Comparison of ENCODE assay signal across 9 cellular contexts in the genomic region with DNA sequence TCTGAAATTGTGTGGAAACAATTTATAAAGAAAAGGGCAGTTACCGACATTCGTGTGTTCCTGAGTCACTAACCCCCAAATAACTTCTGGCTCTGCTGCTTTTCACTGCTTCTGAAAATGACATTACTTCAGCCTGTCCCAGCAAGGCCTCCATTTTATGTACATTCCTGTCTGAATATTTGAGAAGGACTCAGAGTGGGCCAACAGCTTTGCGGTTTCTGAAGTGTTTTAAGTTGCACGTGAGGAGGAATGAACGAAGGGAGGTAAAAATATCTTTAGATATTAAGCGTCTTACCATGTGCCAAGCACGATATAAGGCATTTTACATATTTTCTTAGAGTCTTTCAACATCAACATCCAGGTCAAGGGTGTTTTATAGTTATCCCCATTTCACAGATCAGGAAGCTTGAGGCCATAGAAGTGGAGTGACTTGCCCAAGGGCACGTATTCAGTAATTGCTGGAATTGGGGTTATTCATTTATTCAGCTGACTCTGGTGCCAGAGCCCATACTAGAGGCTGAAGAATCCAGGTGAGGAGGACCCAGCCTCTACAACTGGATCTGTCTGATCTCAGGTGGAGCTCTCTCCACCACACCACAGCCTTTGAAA. TPM values are rescaled to one million over a fixed set of nuclear protein-coding genes. Genes with fewer than 3 reads are reported as not detected.
A peak's percentile ranks its signal among the peaks of the same experiment; 100 is the strongest.
DNase-seq lines count a peak whose midpoint lies in the region; ATAC-seq and TF ChIP-seq lines count a peak whose summit lies in the region.
"Had no signal": no experiment of that assay in that cellular context is flagged by ENCODE, and none has a peak within 500 bp of the region (broad histone marks: within the 10 kb centered on the region; RNA-seq: fewer than 3 reads in every experiment).

No MANE protein-coding gene starts in this region.

- H3K4me1 Mint-ChIP-seq in CD4-positive, alpha-beta T cell (ENCODE audit: low read depth), result peaks cover 41% of the 10 kb centered on the region
- H3K4me1 Mint-ChIP-seq in GM23338, result peaks cover 7% of the 10 kb centered on the region; the same call in 1 of the 3 replicates
- peaks cover 22% of the 10 kb centered on the region for H3K4me1 Mint-ChIP-seq in activated naive CD8-positive, alpha-beta T cell (ENCODE audit: low read depth)
- H3K4me1 Mint-ChIP-seq in naive thymus-derived CD8-positive, alpha-beta T cell, result peaks cover 21 to 46% (median 37%) of the 10 kb centered on the region in 4 donors

- H3K36me3 ChIP-seq in GM23338 (ENCODE audit: insufficient read depth), result no peaks in the 10 kb centered on the region

- peaks cover 5% of the 10 kb centered on the region; the same call in 1 of the 2 replicates for H3K4me1 ChIP-seq in GM23338 (ENCODE audit: insufficient read depth)

- H3K9me3 Mint-ChIP-seq in CD4-positive, alpha-beta T cell, result no peaks in the 10 kb centered on the region
- peaks cover 10% of the 10 kb centered on the region for H3K9me3 Mint-ChIP-seq in GM23338
- H3K9me3 Mint-ChIP-seq in activated naive CD8-positive, alpha-beta T cell (ENCODE audit: low read depth), result no peaks in the 10 kb centered on the region
- peaks cover 0 to 10% (median 0%) of the 10 kb centered on the region in 9 donors for H3K9me3 Mint-ChIP-seq in naive thymus-derived CD8-positive, alpha-beta T cell

- H3F3A ChIP-seq in GM23338 (replicated peaks; ENCODE audit: low read depth), result peaks cover 7% of the 10 kb centered on the region; the same call in 1 of the 2 replicates

- H3K27me3 ChIP-seq in CD4-positive, alpha-beta T cell (ENCODE audit: control insufficient read depth, insufficient read depth, low read length), result no peaks in the 10 kb centered on the region
- peaks cover 3% of the 10 kb centered on the region; the same call in 1 of the 2 replicates for H3K27me3 ChIP-seq in GM23338 (ENCODE audit: insufficient read depth)

- TF ChIP-seq CTCF in CD4-positive, alpha-beta T cell (IDR thresholded peaks at IDR 0.05), result no peak
- TF ChIP-seq CTCF in GM23338 (conservative IDR thresholded peaks at IDR 0.05; ENCODE audit: low read depth in 2 of 2), result no peak

- peak overlapping the region; percentile 100 for H3K4me3 ChIP-seq in GM23338

- peaks cover 18% of the 10 kb centered on the region for H3K27me3 Mint-ChIP-seq in CD4-positive, alpha-beta T cell
- peaks cover 29% of the 10 kb centered on the region for H3K27me3 Mint-ChIP-seq in GM23338 (ENCODE audit: insufficient read depth, low read depth, poor library complexity)
- H3K27me3 Mint-ChIP-seq in activated naive CD8-positive, alpha-beta T cell, result no peaks in the 10 kb centered on the region
- H3K27me3 Mint-ChIP-seq in naive thymus-derived CD8-positive, alpha-beta T cell, result peaks cover 0 to 10% (median 0%) of the 10 kb centered on the region in 5 donors

- no peaks in the 10 kb centered on the region for H4K20me1 ChIP-seq in GM23338 (replicated peaks; ENCODE audit: insufficient read depth)

- intact Hi-C loops in CD4-positive, alpha-beta T cell (cut with DNase I, micrococcal nuclease), result loop anchor here in 1 of 2 experiments (1.0 to 10.0 kb wide), 5 partner anchors 26 to 1840 kb away; a partner anchor contains a TSS

- H2AFZ ChIP-seq in GM23338, result peak overlapping the region; percentile 99; the same call in 1 of the 2 replicates

- ATAC-seq in CD4-positive, alpha-beta T cell (ENCODE audit: poor library complexity), result no peak
- ATAC-seq in GM23338, result no peak
- ATAC-seq in naive thymus-derived CD8-positive, alpha-beta T cell, result no peak
- ATAC-seq: activated CD4-positive, CD25-positive, alpha-beta regulatory T cell treated with anti-CD3 and anti-CD28 coated beads, Interleukin-2, amount 50 U/mL, for 24 hours; sciatic nerve had no signal

- H3K9me3 ChIP-seq in CD4-positive, alpha-beta T cell (ENCODE audit: control insufficient read depth, low read length), result no peaks in the 10 kb centered on the region

- DNase-seq in CD4-positive, alpha-beta T cell, result no peak
- DNase-seq in GM23338 (ENCODE audit: low spot score), result no peak
- peak in 1 of 10 donors; percentile 31 for DNase-seq in naive thymus-derived CD8-positive, alpha-beta T cell
- DNase-seq in NCI-H2029 treated with DMSO at 0.1 percent for 48 hours (lab: John Stamatoyannopoulos, UW), result no peak
- no peak for DNase-seq in NCI-H446 (lab: John Stamatoyannopoulos, UW)
- DNase-seq in foreskin melanocyte, result no peak

- peak overlapping the region; percentile 99 for H3K27ac Mint-ChIP-seq in CD4-positive, alpha-beta T cell
- no peak overlapping the region for H3K27ac Mint-ChIP-seq in GM23338
- H3K27ac Mint-ChIP-seq in activated naive CD8-positive, alpha-beta T cell, result no peak overlapping the region
- peak overlapping the region in 3 of 10 donors; percentile 80 to 100 (median 94) for H3K27ac Mint-ChIP-seq in naive thymus-derived CD8-positive, alpha-beta T cell

- no peaks in the 10 kb centered on the region for H3K79me2 ChIP-seq in GM23338 (replicated peaks; ENCODE audit: insufficient read depth)

- H3K9me2 ChIP-seq in GM23338 (ENCODE audit: insufficient read depth), result no peaks in the 10 kb centered on the region

- no peak overlapping the region for H3K27ac ChIP-seq in CD4-positive, alpha-beta T cell (ENCODE audit: low read depth, low read length)
- H3K27ac ChIP-seq in GM23338 (ENCODE audit: low read depth), result no peak overlapping the region

- CTCF ChIA-PET in CD4-positive, alpha-beta T cell (lab: Charles Lee), result interaction anchor here (5.1 kb wide), 1 partner anchor 29 kb away, joined by 50 read pairs; no protein-coding TSS in a partner anchor

- peak overlapping the region; percentile 74; the same call in 1 of the 2 replicates for H3K4me2 ChIP-seq in GM23338

- peaks cover 23% of the 10 kb centered on the region for H3K36me3 Mint-ChIP-seq in CD4-positive, alpha-beta T cell (ENCODE audit: low read depth)
- H3K36me3 Mint-ChIP-seq in GM23338 (ENCODE audit: low read depth), result peaks cover 4% of the 10 kb centered on the region; the same call in 2 of the 3 replicates
- no peaks in the 10 kb centered on the region for H3K36me3 Mint-ChIP-seq in activated naive CD8-positive, alpha-beta T cell
- H3K36me3 Mint-ChIP-seq in naive thymus-derived CD8-positive, alpha-beta T cell, result peaks cover 0 to 5% (median 3%) of the 10 kb centered on the region in 3 donors

- POLR2A ChIA-PET in CD4-positive, alpha-beta T cell (lab: Charles Lee), result interaction anchor here (1.0 to 1.1 kb wide), 2 partner anchors 29 to 52 kb away, joined by 3 read pairs; no protein-coding TSS in a partner anchor
- POLR2A ChIA-PET in naive thymus-derived CD8-positive, alpha-beta T cell (lab: Charles Lee), result no interaction called here

- H3K4me3 Mint-ChIP-seq in CD4-positive, alpha-beta T cell, result peak overlapping the region; percentile 100
- peak overlapping the region; percentile 100 for H3K4me3 Mint-ChIP-seq in GM23338
- peak overlapping the region; percentile 95 for H3K4me3 Mint-ChIP-seq in activated naive CD8-positive, alpha-beta T cell
- H3K4me3 Mint-ChIP-seq in naive thymus-derived CD8-positive, alpha-beta T cell, result peak overlapping the region; percentile 89 to 98 (median 94)

TF ChIP-seq in GM23338, 12 proteins besides CTCF, POLR2A, EP300 and RAD21 (continues in another document):
- TF ChIP-seq ZNF331 (CRISPR knock-in tag; IDR thresholded peaks at IDR 0.05; ENCODE audit: low read depth) (no peak), EZH2phosphoT487 (IDR thresholded peaks at IDR 0.05; ENCODE audit: unreplicated experiment) (no peak), POLR2AphosphoS5 (IDR thresholded peaks at IDR 0.05; ENCODE audit: low read depth) (no peak), JUNB (IDR thresholded peaks at IDR 0.05; ENCODE audit: unreplicated experiment) (no peak), EZH2 (IDR thresholded peaks at IDR 0.05; ENCODE audit: low read depth, unreplicated experiment) (no peak), STAT1 (IDR thresholded peaks at IDR 0.05; ENCODE audit: unreplicated experiment) (no peak)
- TF ChIP-seq, protein P1, sequence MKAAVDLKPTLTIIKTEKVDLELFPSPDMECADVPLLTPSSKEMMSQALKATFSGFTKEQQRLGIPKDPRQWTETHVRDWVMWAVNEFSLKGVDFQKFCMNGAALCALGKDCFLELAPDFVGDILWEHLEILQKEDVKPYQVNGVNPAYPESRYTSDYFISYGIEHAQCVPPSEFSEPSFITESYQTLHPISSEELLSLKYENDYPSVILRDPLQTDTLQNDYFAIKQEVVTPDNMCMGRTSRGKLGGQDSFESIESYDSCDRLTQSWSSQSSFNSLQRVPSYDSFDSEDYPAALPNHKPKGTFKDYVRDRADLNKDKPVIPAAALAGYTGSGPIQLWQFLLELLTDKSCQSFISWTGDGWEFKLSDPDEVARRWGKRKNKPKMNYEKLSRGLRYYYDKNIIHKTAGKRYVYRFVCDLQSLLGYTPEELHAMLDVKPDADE (IDR thresholded peaks at IDR 0.05), result no peak
- TF ChIP-seq, protein P2, sequence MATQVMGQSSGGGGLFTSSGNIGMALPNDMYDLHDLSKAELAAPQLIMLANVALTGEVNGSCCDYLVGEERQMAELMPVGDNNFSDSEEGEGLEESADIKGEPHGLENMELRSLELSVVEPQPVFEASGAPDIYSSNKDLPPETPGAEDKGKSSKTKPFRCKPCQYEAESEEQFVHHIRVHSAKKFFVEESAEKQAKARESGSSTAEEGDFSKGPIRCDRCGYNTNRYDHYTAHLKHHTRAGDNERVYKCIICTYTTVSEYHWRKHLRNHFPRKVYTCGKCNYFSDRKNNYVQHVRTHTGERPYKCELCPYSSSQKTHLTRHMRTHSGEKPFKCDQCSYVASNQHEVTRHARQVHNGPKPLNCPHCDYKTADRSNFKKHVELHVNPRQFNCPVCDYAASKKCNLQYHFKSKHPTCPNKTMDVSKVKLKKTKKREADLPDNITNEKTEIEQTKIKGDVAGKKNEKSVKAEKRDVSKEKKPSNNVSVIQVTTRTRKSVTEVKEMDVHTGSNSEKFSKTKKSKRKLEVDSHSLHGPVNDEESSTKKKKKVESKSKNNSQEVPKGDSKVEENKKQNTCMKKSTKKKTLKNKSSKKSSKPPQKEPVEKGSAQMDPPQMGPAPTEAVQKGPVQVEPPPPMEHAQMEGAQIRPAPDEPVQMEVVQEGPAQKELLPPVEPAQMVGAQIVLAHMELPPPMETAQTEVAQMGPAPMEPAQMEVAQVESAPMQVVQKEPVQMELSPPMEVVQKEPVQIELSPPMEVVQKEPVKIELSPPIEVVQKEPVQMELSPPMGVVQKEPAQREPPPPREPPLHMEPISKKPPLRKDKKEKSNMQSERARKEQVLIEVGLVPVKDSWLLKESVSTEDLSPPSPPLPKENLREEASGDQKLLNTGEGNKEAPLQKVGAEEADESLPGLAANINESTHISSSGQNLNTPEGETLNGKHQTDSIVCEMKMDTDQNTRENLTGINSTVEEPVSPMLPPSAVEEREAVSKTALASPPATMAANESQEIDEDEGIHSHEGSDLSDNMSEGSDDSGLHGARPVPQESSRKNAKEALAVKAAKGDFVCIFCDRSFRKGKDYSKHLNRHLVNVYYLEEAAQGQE (IDR thresholded peaks at IDR 0.05; ENCODE audit: unreplicated experiment), result no peak

RNA-seq across cellular contexts. Expression of a gene that starts 30.8 kb away (rescaled TPM):
- total RNA-seq in CD4-positive, alpha-beta T cell, result 1 to 10 TPM in 1 of 2 experiments, under 1 TPM in 1; 0.30 to 1.2 TPM
- 0.56 and 3.0 TPM in 2 replicates for total RNA-seq in GM23338 (2014; rRNA removed; shearing (Covaris generic))
- polyA plus RNA-seq in GM23338 (2016; fragmentation: Nextera tagmentation; extraction: Ambion mirVana), result 0.44 TPM in 1 of 2 replicates, not detected in the other
- under 1 TPM in 1 of 2 experiments, not detected in 1; 0.81 TPM for total RNA-seq in naive thymus-derived CD8-positive, alpha-beta T cell
- polyA plus RNA-seq in naive thymus-derived CD8-positive, alpha-beta T cell, result under 1 TPM in 2 of 3 donors, not detected in 1; 0.09 to 0.24 TPM
